In genomic region chrX:20361081-20361889, GRCh38 we compare ENCODE assay signal across 11 cellular contexts.
A peak's percentile ranks its signal among the peaks of the same experiment; 100 is the strongest.
DNase-seq lines count a peak whose midpoint lies in the region; ATAC-seq and TF ChIP-seq lines count a peak whose summit lies in the region.
"Had no signal": no experiment of that assay in that cellular context is flagged by ENCODE, and none has a peak within 500 bp of the region (broad histone marks: within the 10 kb centered on the region; RNA-seq: fewer than 3 reads in every experiment).

No MANE protein-coding gene starts in this region.

- TF ChIP-seq EP300 in stomach (IDR thresholded peaks at IDR 0.05) = no peak

- 26 to 54% (median 42%) methylated on average over 8 of the region's 8 CpGs for WGBS in stomach, 5 donors

- H3K4me2 ChIP-seq in parathyroid adenoma (ENCODE audit: low read length) = no peak overlapping the region

- no peak overlapping the region for H3K4me3 ChIP-seq in fibroblast of villous mesenchyme (ENCODE audit: low read depth, low read length)
- H3K4me3 ChIP-seq in parathyroid adenoma (ENCODE audit: low read depth, low read length) = no peak overlapping the region
- no peak overlapping the region for H3K4me3 ChIP-seq in stomach
- H3K4me3 ChIP-seq: ovary had no signal

- H3K79me2 ChIP-seq in parathyroid adenoma = no peaks in the 10 kb centered on the region

- peak overlapping the region; percentile 22 for H2AFZ ChIP-seq in parathyroid adenoma

- DNase-seq in DMS53 (lab: John Stamatoyannopoulos, UW) = peak; percentile 77
- peak; percentile 32 for DNase-seq in RPMI7951 (ENCODE audit: low read depth)
- peak; percentile 77 for DNase-seq in fibroblast of villous mesenchyme (ENCODE audit: low read depth)
- no peak for DNase-seq in activated CD8-positive, alpha-beta memory T cell treated with anti-CD3 and anti-CD28 coated beads, Interleukin-2, amount 50 U/mL, for 4 hours
- DNase-seq in NCI-H1417 treated with DMSO at 0.1 percent for 48 hours (lab: John Stamatoyannopoulos, UW) = no peak
- DNase-seq in stomach = no peak
- DNase-seq: activated CD8-positive, alpha-beta memory T cell treated with anti-CD3 and anti-CD28 coated beads, Interleukin-2, amount 10 ng/mL, durations not matched to agents 7 days and 5 days; NCI-H2171 had no signal

- H3K27me3 ChIP-seq in parathyroid adenoma (ENCODE audit: control insufficient read depth, insufficient read depth, low read length) (no peaks in the 10 kb centered on the region), stomach (no peaks in the 10 kb centered on the region)
- H3K27me3 ChIP-seq: ovary had no signal

- TF ChIP-seq CTCF in fibroblast of villous mesenchyme (IDR thresholded peaks at IDR 0.05; ENCODE audit: insufficient read depth, low read depth, low read length) (no peak), parathyroid adenoma (IDR thresholded peaks at IDR 0.05) (no peak), stomach (IDR thresholded peaks at IDR 0.05) (no peak)

- no peaks in the 10 kb centered on the region for H3K36me3 ChIP-seq in parathyroid adenoma (ENCODE audit: control insufficient read depth, insufficient read depth, low read length)
- H3K36me3 ChIP-seq in stomach = no peaks in the 10 kb centered on the region
- H3K36me3 ChIP-seq: ovary had no signal

- intact Hi-C loops in stomach (cut with DNase I; ENCODE audit: low total_unique reads) = no loop called here

- no peak for TF ChIP-seq POLR2A in stomach (IDR thresholded peaks at IDR 0.05)

- H3K9me3 ChIP-seq in parathyroid adenoma (ENCODE audit: control insufficient read depth, low read length) (no peaks in the 10 kb centered on the region), stomach (no peaks in the 10 kb centered on the region)
- H3K9me3 ChIP-seq: ovary had no signal

- no peak overlapping the region for H3K9ac ChIP-seq in parathyroid adenoma

- no peak for ATAC-seq in GM21390 (IDR thresholded peaks at IDR 0.05; ENCODE audit: unreplicated experiment)
- ATAC-seq: activated CD8-positive, alpha-beta memory T cell treated with anti-CD3 and anti-CD28 coated beads, Interleukin-2, amount 10 ng/mL, durations not matched to agents 7 days and 5 days had no signal

- H3K27ac ChIP-seq in parathyroid adenoma = peak overlapping the region; percentile 78
- peak overlapping the region in 2 of 5 donors; percentile 4 to 48 for H3K27ac ChIP-seq in stomach

- H3K4me1 ChIP-seq in parathyroid adenoma (peaks cover 3% of the 10 kb centered on the region), stomach (peaks cover 0 to 20% (median 12%) of the 10 kb centered on the region in 4 donors)

Comparison
In these comparisons a context has a peak if more than half of its experiments do, and no peak if none do; other contexts are left out.
1. DNase-seq: peak in DMS53 (single experiment), RPMI7951 (single experiment) and fibroblast of villous mesenchyme (single experiment); none in activated CD8-positive, alpha-beta memory T cell treated with anti-CD3 and anti-CD28 coated beads, Interleukin-2, amount 50 U/mL, for 4 hours (single experiment), NCI-H1417 treated with DMSO at 0.1 percent for 48 hours (single experiment) and stomach (single experiment).